ENCODE assay signal across 3 cellular contexts in genomic region chr9:25543806-25544205, GRCh38.
"Had no signal": no experiment of that assay in that cellular context is flagged by ENCODE, and none has a peak within 500 bp of the region (broad histone marks: within the 10 kb centered on the region; RNA-seq: fewer than 3 reads in every experiment).

No MANE protein-coding gene starts in this region.

- H3K4me3 ChIP-seq: GM12878 had no signal

- ATAC-seq: GM12878 had no signal

- DNase-seq: GDM1, GF-D8 had no signal
